1 cellular context compared by ENCODE assay signal in the genomic region with DNA sequence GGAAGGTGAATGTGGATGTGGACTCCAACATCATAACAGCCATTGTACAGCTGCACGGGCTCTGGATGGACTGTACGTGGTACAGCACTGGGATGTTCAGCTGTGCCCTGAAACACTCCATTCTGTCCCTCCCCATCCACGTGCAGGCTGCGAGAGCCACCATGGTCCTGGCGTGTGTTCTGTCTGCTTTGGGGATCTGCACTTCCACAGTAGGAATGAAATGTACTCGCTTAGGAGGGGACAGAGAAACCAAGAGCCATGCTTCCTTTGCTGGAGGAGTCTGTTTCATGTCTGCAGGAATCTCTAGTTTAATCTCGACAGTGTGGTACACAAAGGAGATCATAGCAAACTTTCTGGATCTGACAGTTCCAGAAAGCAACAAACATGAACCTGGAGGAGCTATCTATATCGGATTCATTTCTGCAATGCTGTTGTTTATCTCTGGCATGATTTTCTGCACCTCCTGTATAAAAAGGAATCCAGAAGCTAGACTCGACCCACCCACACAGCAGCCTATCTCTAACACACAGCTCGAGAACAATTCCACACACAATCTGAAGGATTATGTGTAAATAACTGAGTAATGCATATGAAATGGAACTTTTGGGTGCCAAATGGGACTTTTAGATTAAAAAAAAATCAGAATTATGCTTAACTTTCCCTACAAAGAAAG.
TF ChIP-seq lines count a peak whose summit lies in the region.

No MANE protein-coding gene starts in this region.

TF ChIP-seq in IMR-90, 13 proteins besides CTCF, POLR2A, EP300 and RAD21:
- TF ChIP-seq, protein P1, sequence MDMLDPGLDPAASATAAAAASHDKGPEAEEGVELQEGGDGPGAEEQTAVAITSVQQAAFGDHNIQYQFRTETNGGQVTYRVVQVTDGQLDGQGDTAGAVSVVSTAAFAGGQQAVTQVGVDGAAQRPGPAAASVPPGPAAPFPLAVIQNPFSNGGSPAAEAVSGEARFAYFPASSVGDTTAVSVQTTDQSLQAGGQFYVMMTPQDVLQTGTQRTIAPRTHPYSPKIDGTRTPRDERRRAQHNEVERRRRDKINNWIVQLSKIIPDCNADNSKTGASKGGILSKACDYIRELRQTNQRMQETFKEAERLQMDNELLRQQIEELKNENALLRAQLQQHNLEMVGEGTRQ (IDR thresholded peaks at IDR 0.05; ENCODE audit: low read depth, low read length) = no peak
- TF ChIP-seq RFX5 (IDR thresholded peaks at IDR 0.05; ENCODE audit: low read depth, low read length) (no peak), FOS (IDR thresholded peaks at IDR 0.05; ENCODE audit: low read depth, low read length) (no peak), MAFK (IDR thresholded peaks at IDR 0.05; ENCODE audit: low read depth, low read length) (no peak), CEBPB (IDR thresholded peaks at IDR 0.05; ENCODE audit: low read depth, low read length) (no peak), MAZ (IDR thresholded peaks at IDR 0.05; ENCODE audit: borderline replicate concordance, low read depth, low read length) (no peak)
- TF ChIP-seq, protein P2, sequence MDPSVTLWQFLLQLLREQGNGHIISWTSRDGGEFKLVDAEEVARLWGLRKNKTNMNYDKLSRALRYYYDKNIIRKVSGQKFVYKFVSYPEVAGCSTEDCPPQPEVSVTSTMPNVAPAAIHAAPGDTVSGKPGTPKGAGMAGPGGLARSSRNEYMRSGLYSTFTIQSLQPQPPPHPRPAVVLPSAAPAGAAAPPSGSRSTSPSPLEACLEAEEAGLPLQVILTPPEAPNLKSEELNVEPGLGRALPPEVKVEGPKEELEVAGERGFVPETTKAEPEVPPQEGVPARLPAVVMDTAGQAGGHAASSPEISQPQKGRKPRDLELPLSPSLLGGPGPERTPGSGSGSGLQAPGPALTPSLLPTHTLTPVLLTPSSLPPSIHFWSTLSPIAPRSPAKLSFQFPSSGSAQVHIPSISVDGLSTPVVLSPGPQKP (IDR thresholded peaks at IDR 0.05; ENCODE audit: borderline replicate concordance, low read depth, low read length) = no peak
